Comparison of ENCODE assay signal across 13 cellular contexts in genomic region chr17:82302991-82303943, GRCh38. TPM values are rescaled to one million over a fixed set of nuclear protein-coding genes. Genes with fewer than 3 reads are reported as not detected.
DNase-seq lines count a peak whose midpoint lies in the region; TF ChIP-seq lines count a peak whose summit lies in the region.
"Had no signal": no experiment of that assay in that cellular context is flagged by ENCODE, and none has a peak within 500 bp of the region (broad histone marks: within the 10 kb centered on the region; RNA-seq: fewer than 3 reads in every experiment).

No MANE protein-coding gene starts in this region.

- H3K36me3 ChIP-seq in thymus (ENCODE audit: control insufficient read depth, insufficient read depth): no peaks in the 10 kb centered on the region
- H3K36me3 ChIP-seq: colonic mucosa, left lung, pancreas had no signal

- H3K4me3 Mint-ChIP-seq in glutamatergic neuron (ENCODE audit: unreplicated experiment): no peak overlapping the region

- peaks cover 5% of the 10 kb centered on the region for H3K9me3 Mint-ChIP-seq in glutamatergic neuron (ENCODE audit: unreplicated experiment)

- H3K4me1 ChIP-seq in thymus (ENCODE audit: control insufficient read depth, insufficient read depth, low read length): peaks cover 69% of the 10 kb centered on the region

- no peak for TF ChIP-seq CTCF in glutamatergic neuron (IDR thresholded peaks at IDR 0.05; ENCODE audit: partially characterized antibody, unreplicated experiment)

- no peaks in the 10 kb centered on the region for H3K9me3 ChIP-seq in thymus (ENCODE audit: control insufficient read depth)
- H3K9me3 ChIP-seq: colonic mucosa, left lung, pancreas had no signal

- no peaks in the 10 kb centered on the region for H3K27me3 ChIP-seq in thymus (ENCODE audit: control insufficient read depth, insufficient read depth)
- H3K27me3 ChIP-seq: pancreas had no signal

- H3K27ac ChIP-seq in thymus (ENCODE audit: low read depth): peak overlapping the region; percentile 89
- H3K27ac ChIP-seq: colonic mucosa, left lung, pancreas had no signal

- DNase-seq in activated naive CD4-positive, alpha-beta T cell treated with Interleukin-2 at 50 U/mL for 16 hours: peak; percentile 35
- DNase-seq in activated naive CD4-positive, alpha-beta T cell treated with anti-CD3 and anti-CD28 coated beads, Interleukin-2, amount 50 U/mL, for 16 hours: no peak
- DNase-seq in activated CD4-positive, alpha-beta T cell treated with anti-CD3 and anti-CD28 coated beads, Interleukin-2, amount 50 U/mL, for 1 hour: peak; percentile 51
- DNase-seq in glutamatergic neuron (peak; percentile 23), AG20443 (ENCODE audit: low spot score) (no peak), NCI-H345 (lab: John Stamatoyannopoulos, UW) (no peak), NCI-H510A treated with DMSO at 0.1 percent for 48 hours (lab: John Stamatoyannopoulos, UW) (no peak)
- DNase-seq: colonic mucosa, foreskin fibroblast, NCI-H2081 had no signal

- peak overlapping the region; percentile 44 for H3K4me3 ChIP-seq in thymus (ENCODE audit: low read length)
- H3K4me3 ChIP-seq: colonic mucosa, left lung, pancreas had no signal

- 7% methylated on average over 35 of the region's 35 CpGs for WGBS in thymus

- peaks cover 8% of the 10 kb centered on the region for H3K4me1 Mint-ChIP-seq in glutamatergic neuron (ENCODE audit: low read depth, unreplicated experiment)

- H3K36me3 Mint-ChIP-seq in glutamatergic neuron (ENCODE audit: unreplicated experiment): no peaks in the 10 kb centered on the region

- no peak overlapping the region for H3K27ac Mint-ChIP-seq in glutamatergic neuron (ENCODE audit: unreplicated experiment)

- peaks cover 2% of the 10 kb centered on the region for H3K27me3 Mint-ChIP-seq in glutamatergic neuron (ENCODE audit: unreplicated experiment)

RNA-seq across cellular contexts. Expression of gene CD7, which starts 14.1 kb away (rescaled TPM):
- total RNA-seq in glutamatergic neuron (ENCODE audit: unreplicated experiment): 0.27 TPM
- polyA plus RNA-seq in thymus: 153 TPM

RNA-seq across cellular contexts. Expression of gene CSNK1D, which starts 29.8 kb away (rescaled TPM):
- 211 TPM for total RNA-seq in glutamatergic neuron (ENCODE audit: unreplicated experiment)
- polyA plus RNA-seq in thymus: 113 TPM

RNA-seq across cellular contexts. Expression of gene SECTM1, which starts 30.3 kb away (rescaled TPM):
- total RNA-seq in glutamatergic neuron (ENCODE audit: unreplicated experiment): 0.29 TPM
- 11.7 TPM for polyA plus RNA-seq in thymus

RNA-seq across cellular contexts. Expression of gene TEX19, which starts 55.8 kb away (rescaled TPM):
- total RNA-seq in glutamatergic neuron (ENCODE audit: unreplicated experiment): not detected
- 0.02 TPM for polyA plus RNA-seq in thymus
- total RNA-seq: colonic mucosa, left lung, pancreas had no signal
- polyA plus RNA-seq: pancreas had no signal

Comparison
In these comparisons a context has a peak if more than half of its experiments do, and no peak if none do; other contexts are left out.
1. DNase-seq: peak in activated naive CD4-positive, alpha-beta T cell treated with Interleukin-2 at 50 U/mL for 16 hours (single experiment), activated CD4-positive, alpha-beta T cell treated with anti-CD3 and anti-CD28 coated beads, Interleukin-2, amount 50 U/mL, for 1 hour (single experiment) and glutamatergic neuron (single experiment); none in activated naive CD4-positive, alpha-beta T cell treated with anti-CD3 and anti-CD28 coated beads, Interleukin-2, amount 50 U/mL, for 16 hours (single experiment), AG20443 (single experiment), NCI-H345 (single experiment) and NCI-H510A treated with DMSO at 0.1 percent for 48 hours (single experiment).